ENCODE assay signal across 1 cellular context in genomic region chr2:24971550-24972314, GRCh38.
TF ChIP-seq lines count a peak whose summit lies in the region.

Gene DNAJC27 (minus strand): TSS chr2:24971955. CDS start chr2:24971904, 51 bp downstream.

TF ChIP-seq in K562, 482 proteins besides CTCF, POLR2A, EP300 and RAD21 (continued from another document and continues in another):
- TF ChIP-seq MYC (IDR thresholded peaks at IDR 0.05; ENCODE audit: low read depth, low read length) (peak; percentile 77), MYC (CRISPR knock-in tag; IDR thresholded peaks at IDR 0.05; ENCODE audit: borderline replicate concordance, low read depth) (no peak), ZNF384 (IDR thresholded peaks at IDR 0.05; ENCODE audit: low read depth, low read length) (peak; percentile 78; the same call in 1 of the 2 replicates), SP2 (IDR thresholded peaks at IDR 0.05; ENCODE audit: extremely low read depth, low read depth, low read length, poor library complexity, severe bottlenecking) (peak; percentile 68), KLF1 (tag; IDR thresholded peaks at IDR 0.05) (0 out of 2 replicates have a peak, but pooled peaks have one; percentile 20), KLF6 (CRISPR knock-in tag; IDR thresholded peaks at IDR 0.05; ENCODE audit: borderline replicate concordance) (no peak), CCNT2 (IDR thresholded peaks at IDR 0.05; ENCODE audit: borderline replicate concordance, extremely low read depth, insufficient read length, low read depth, low read length) (peak; percentile 53), ARID3A (IDR thresholded peaks at IDR 0.05; ENCODE audit: borderline replicate concordance, low read depth, low read length) (no peak), CHCHD3 (CRISPR knock-in tag; IDR thresholded peaks at IDR 0.05) (no peak), CSDE1 (IDR thresholded peaks at IDR 0.05) (peak in 1 of 2 experiments; percentile 14; a peak in 1 of 4 replicates), CTBP1 (IDR thresholded peaks at IDR 0.05; ENCODE audit: borderline replicate concordance) (peak; percentile 83; the same call in 1 of the 2 replicates), ZNF511 (CRISPR knock-in tag; IDR thresholded peaks at IDR 0.05) (peak; percentile 47), TBP (optimal IDR thresholded peaks at IDR 0.05; ENCODE audit: low read depth, low read length) (peak; percentile 90), HMGN3 (IDR thresholded peaks at IDR 0.05; ENCODE audit: borderline replicate concordance, extremely low read depth, insufficient read length, low read depth, low read length) (peak; percentile 66), CC2D1A (IDR thresholded peaks at IDR 0.05) (peak; percentile 67; the same call in 1 of the 2 replicates), CXXC5 (CRISPR knock-in tag; IDR thresholded peaks at IDR 0.05) (peak; percentile 85), ZHX1 (conservative IDR thresholded peaks at IDR 0.05; ENCODE audit: low read length) (peak; percentile 94), E2F5 (CRISPR knock-in tag; IDR thresholded peaks at IDR 0.05) (0 out of 2 replicates have a peak, but pooled peaks have one; percentile 40), ZZZ3 (IDR thresholded peaks at IDR 0.05) (0 out of 2 replicates have a peak, but pooled peaks have one; percentile 31), PKNOX1 (IDR thresholded peaks at IDR 0.05) (peak; percentile 99), FOXK2 (conservative IDR thresholded peaks at IDR 0.05 in 1 of 2, IDR thresholded peaks at IDR 0.05 in 1 of 2; ENCODE audit: low read depth in 2 of 2) (peak; percentile 49 to 57; a peak in 1 of 4 replicates), FOSL1 (tag; conservative IDR thresholded peaks at IDR 0.05) (peak; percentile 44), MAZ (CRISPR knock-in tag; conservative IDR thresholded peaks at IDR 0.05 in 1 of 2, IDR thresholded peaks at IDR 0.05 in 1 of 2) (peak; percentile 88 to 90), FIP1L1 (IDR thresholded peaks at IDR 0.05; ENCODE audit: low read depth, low read length, poor library complexity, severe bottlenecking) (peak; percentile 17), ZNF707 (CRISPR knock-in tag; conservative IDR thresholded peaks at IDR 0.05) (no peak), OTX1 (CRISPR knock-in tag; IDR thresholded peaks at IDR 0.05) (peak; percentile 65; the same call in 1 of the 2 replicates), PPARD (CRISPR knock-in tag; IDR thresholded peaks at IDR 0.05) (no peak), HNRNPL (IDR thresholded peaks at IDR 0.05; ENCODE audit: low read depth, low read length) (no peak), ZBTB12 (CRISPR knock-in tag; IDR thresholded peaks at IDR 0.05) (peak; percentile 84), SUPT5H (IDR thresholded peaks at IDR 0.05) (peak; percentile 95), L3MBTL2 (IDR thresholded peaks at IDR 0.05) (peak; percentile 51; the same call in 1 of the 2 replicates), RFX1 (IDR thresholded peaks at IDR 0.05) (peak; percentile 87), HMGXB4 (CRISPR knock-in tag; IDR thresholded peaks at IDR 0.05) (no peak; the same call in 1 of the 2 replicates), ZNF609 (CRISPR knock-in tag; IDR thresholded peaks at IDR 0.05; ENCODE audit: borderline replicate concordance) (peak; percentile 46; the same call in 1 of the 2 replicates), POLR2AphosphoS5 (IDR thresholded peaks at IDR 0.05; ENCODE audit: control insufficient read depth, insufficient read depth, low read depth, low read length) (peak; percentile 92), POLR2H (tag; IDR thresholded peaks at IDR 0.05; ENCODE audit: low read depth) (peak; percentile 89), KDM4B (IDR thresholded peaks at IDR 0.05; ENCODE audit: borderline replicate concordance in 2 of 2, low read depth in 1 of 2) (0 out of 4 replicates have a peak, but pooled peaks of 1 of the 2 experiments have one; percentile 45), PHB (CRISPR knock-in tag; IDR thresholded peaks at IDR 0.05) (0 out of 2 replicates have a peak, but pooled peaks have one; percentile 64), MTA2 (IDR thresholded peaks at IDR 0.05; ENCODE audit: low read depth) (no peak), NR2C2 (CRISPR knock-in tag; IDR thresholded peaks at IDR 0.05) (peak; percentile 69), NR2C2 (tag; IDR thresholded peaks at IDR 0.05) (peak; percentile 87), MYNN (IDR thresholded peaks at IDR 0.05) (peak; percentile 58; the same call in 1 of the 2 replicates), MYNN (CRISPR knock-in tag; IDR thresholded peaks at IDR 0.05) (no peak), NFE2 (IDR thresholded peaks at IDR 0.05; ENCODE audit: low read depth) (peak; percentile 52; the same call in 1 of the 2 replicates), MAFF (IDR thresholded peaks at IDR 0.05; ENCODE audit: low read length) (peak; percentile 51; the same call in 1 of the 2 replicates), ZBTB26 (CRISPR knock-in tag; IDR thresholded peaks at IDR 0.05) (no peak), CREB3 (tag; conservative IDR thresholded peaks at IDR 0.05; ENCODE audit: low read depth) (no peak), KDM2B (CRISPR knock-in tag; IDR thresholded peaks at IDR 0.05) (0 out of 2 replicates have a peak, but pooled peaks have one; percentile 66)
